Comparison of ENCODE assay signal across 14 cellular contexts in the genomic region with DNA sequence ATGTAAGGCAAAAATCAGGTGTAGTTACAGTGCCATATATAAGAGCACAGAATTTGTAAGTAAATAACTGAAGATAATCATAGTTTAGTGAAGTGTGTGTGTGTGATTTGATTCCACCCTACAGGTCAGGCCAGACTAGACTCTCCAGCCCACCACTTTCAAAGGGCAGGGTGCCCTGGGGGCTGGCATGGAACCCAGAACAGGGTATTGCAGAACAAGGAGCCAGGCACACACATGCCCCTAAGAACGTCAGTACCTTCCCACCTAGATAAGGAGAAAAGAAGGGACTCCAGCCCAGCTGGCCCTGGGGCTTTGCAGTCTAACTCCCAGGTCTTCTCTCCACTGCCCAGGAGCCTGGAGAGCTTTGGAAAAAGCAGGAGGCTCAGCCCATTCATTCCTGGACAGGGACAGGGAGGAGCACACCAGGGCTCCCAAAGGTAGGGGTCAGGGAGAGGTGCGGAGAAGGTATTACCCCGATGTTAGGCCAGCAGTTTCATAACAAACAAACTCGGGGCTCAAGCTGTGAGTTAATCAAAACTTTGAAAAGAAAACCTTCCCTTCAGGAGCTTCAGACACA.
DNase-seq lines count a peak whose midpoint lies in the region; ATAC-seq, FAIRE-seq and TF ChIP-seq lines count a peak whose summit lies in the region.
"Had no signal": no experiment of that assay in that cellular context is flagged by ENCODE, and none has a peak within 500 bp of the region (broad histone marks: within the 10 kb centered on the region; RNA-seq: fewer than 3 reads in every experiment).

No MANE protein-coding gene starts in this region.

- H3K4me2 ChIP-seq in GM23248 (ENCODE audit: unreplicated experiment) (no peak overlapping the region), keratinocyte (ENCODE audit: control insufficient read depth, extremely low read depth, insufficient read depth, low read depth, low read length) (no peak overlapping the region)
- H3K4me2 ChIP-seq: KMS-11 had no signal

- peaks cover 38% of the 10 kb centered on the region for H3K4me1 ChIP-seq in GM23248 (ENCODE audit: insufficient read depth)
- peaks cover 33% of the 10 kb centered on the region for H3K4me1 ChIP-seq in keratinocyte (ENCODE audit: control insufficient read depth, extremely low read depth, insufficient read depth, low read length)
- H3K4me1 ChIP-seq in thyroid gland = peaks cover 36 to 54% of the 10 kb centered on the region in 2 donors

- H3K9me3 ChIP-seq in GM23248 (ENCODE audit: low read depth) (no peaks in the 10 kb centered on the region), keratinocyte (ENCODE audit: control insufficient read depth, low read depth, low read length) (no peaks in the 10 kb centered on the region), thyroid gland (no peaks in the 10 kb centered on the region)

- no peak overlapping the region for H3K9ac ChIP-seq in GM23248
- H3K9ac ChIP-seq in keratinocyte (ENCODE audit: control insufficient read depth, extremely low read depth, insufficient read depth, low read length) = no peak overlapping the region
- H3K9ac ChIP-seq: KMS-11 had no signal

- no peaks in the 10 kb centered on the region for H3K9me2 ChIP-seq in GM23248 (ENCODE audit: insufficient read depth)

- H3K79me2 ChIP-seq in GM23248 (ENCODE audit: insufficient read depth) (no peaks in the 10 kb centered on the region), keratinocyte (ENCODE audit: control insufficient read depth, insufficient read depth, low read length) (no peaks in the 10 kb centered on the region)

- POLR2A ChIA-PET in RWPE1 (lab: Yijun Ruan, JAX; ENCODE audit: low non-redundant PET) = no interaction called here

- TF ChIP-seq CTCF in RWPE1 (conservative IDR thresholded peaks at IDR 0.05; ENCODE audit: low read depth) (no peak), keratinocyte (optimal IDR thresholded peaks at IDR 0.05 in 1 of 3, IDR thresholded peaks at IDR 0.05 in 1 of 3, conservative IDR thresholded peaks at IDR 0.05 in 1 of 3; ENCODE audit: extremely low read depth in 1 of 3, insufficient read depth in 2 of 3, low read length in 3 of 3) (no peak), thyroid gland (IDR thresholded peaks at IDR 0.05) (no peak)

- TF ChIP-seq POLR2A in thyroid gland (IDR thresholded peaks at IDR 0.05) = no peak

- ATAC-seq in HG03108 (IDR thresholded peaks at IDR 0.05; ENCODE audit: unreplicated experiment) = no peak

- H3K4me3 ChIP-seq in GM23248 (no peak overlapping the region), keratinocyte (ENCODE audit: control insufficient read depth in 2 of 3, extremely low read depth in 1 of 3, insufficient read depth in 2 of 3, low read depth in 1 of 3, low read length in 3 of 3) (no peak overlapping the region), thyroid gland (replicated peaks in 1 of 3) (no peak overlapping the region)

- intact Hi-C loops in thyroid gland (cut with DNase I) = loop anchor here (10.0 kb wide), 1 partner anchor 623 kb away; the partner anchor contains the start of gene MAB21L3

- CTCF ChIA-PET in RWPE1 (lab: Yijun Ruan, JAX) = no interaction called here

- no peak for FAIRE-seq in keratinocyte (lab: Jason Lieb, UNC)

- WGBS in GM23248 (ENCODE audit: low coverage in 1 of 2, low lambda C conversion rate in 2 of 2, missing lambda C conversion rate in 2 of 2), 2 experiments = 88 to 93% methylated on average over 4 of the region's 4 CpGs
- 37 to 43% methylated on average over 4 of the region's 4 CpGs for WGBS in thyroid gland, 2 donors

- H3K9me1 ChIP-seq in keratinocyte (ENCODE audit: control insufficient read depth, extremely low read depth, insufficient read depth, low read length) = no peaks in the 10 kb centered on the region

- no peaks in the 10 kb centered on the region for H3K36me3 ChIP-seq in GM23248 (ENCODE audit: low read depth)
- H3K36me3 ChIP-seq in keratinocyte (ENCODE audit: control insufficient read depth in 2 of 2, extremely low read depth in 1 of 2, insufficient read depth in 2 of 2, low read length in 2 of 2) = no peaks in the 10 kb centered on the region
- H3K36me3 ChIP-seq in thyroid gland = no peaks in the 10 kb centered on the region

- DNase-seq in GM23248 (no peak), RWPE1 (ENCODE audit: low spot score) (no peak), keratinocyte (ENCODE audit: low read depth, low spot score) (no peak), thyroid gland (no peak), Ammon's horn (ENCODE audit: low spot score) (no peak), epidermal melanocyte (ENCODE audit: insufficient read length, low spot score) (no peak)
- DNase-seq: DMS79, NCI-H1417 treated with DMSO at 0.1 percent for 48 hours, NCI-H2029 treated with DMSO at 0.1 percent for 48 hours, NCI-H2171, NCI-H526 had no signal

- H2AFZ ChIP-seq in GM23248 = peak overlapping the region; percentile 35; the same call in 1 of the 2 replicates
- peak overlapping the region; percentile 23 for H2AFZ ChIP-seq in keratinocyte (ENCODE audit: control insufficient read depth, low read length)

- no peaks in the 10 kb centered on the region for H3K27me3 ChIP-seq in GM23248 (replicated peaks; ENCODE audit: insufficient read depth)
- no peaks in the 10 kb centered on the region for H3K27me3 ChIP-seq in keratinocyte (ENCODE audit: control insufficient read depth, extremely low read depth, insufficient read depth, low read length)
- no peaks in the 10 kb centered on the region for H3K27me3 ChIP-seq in thyroid gland

- no peak overlapping the region for H3K27ac ChIP-seq in GM23248
- peak overlapping the region; percentile 46 for H3K27ac ChIP-seq in RWPE1
- no peak overlapping the region for H3K27ac ChIP-seq in keratinocyte (ENCODE audit: control insufficient read depth, insufficient read depth, low read length)
- H3K27ac ChIP-seq in thyroid gland = peak overlapping the region; percentile 31 to 76 (median 58)
- H3K27ac ChIP-seq: C4-2B, KMS-11 had no signal

- in situ Hi-C loops in GM23248 (cut with MboI) = no loop called here

- peaks cover 16% of the 10 kb centered on the region; the same call in 1 of the 2 replicates for H3F3A ChIP-seq in GM23248 (ENCODE audit: insufficient read depth)

- dilution Hi-C loops in keratinocyte (cut with MboI; ENCODE audit: extremely low pct_ligation_motif_present, low sequenced_read_pairs) = no loop called here

- no peaks in the 10 kb centered on the region for H4K20me1 ChIP-seq in GM23248 (ENCODE audit: insufficient read depth)
- no peaks in the 10 kb centered on the region for H4K20me1 ChIP-seq in keratinocyte (ENCODE audit: control insufficient read depth, extremely low read depth, insufficient read depth, low read length)

Comparison
In these comparisons a context has a peak if more than half of its experiments do, and no peak if none do; other contexts are left out.
1. H3K27ac ChIP-seq: peak in RWPE1 (single experiment) and thyroid gland (3 of 3); none in GM23248 (single experiment) and keratinocyte (single experiment).